ENCODE assay signal across 1 cellular context in genomic region chr17:35088911-35089845, GRCh38.
A peak's percentile ranks its signal among the peaks of the same experiment; 100 is the strongest.
TF ChIP-seq lines count a peak whose summit lies in the region.

No MANE protein-coding gene starts in this region.

TF ChIP-seq in K562, 482 proteins besides CTCF, POLR2A, EP300 and RAD21 (continued from another document):
- TF ChIP-seq PREB (CRISPR knock-in tag; IDR thresholded peaks at IDR 0.05) = no peak
- no peak for TF ChIP-seq ZNF75A (CRISPR knock-in tag; IDR thresholded peaks at IDR 0.05)
- no peak for TF ChIP-seq TAL1 (IDR thresholded peaks at IDR 0.05)
- TF ChIP-seq HDAC2 (IDR thresholded peaks at IDR 0.05) = 0 out of 2 replicates have a peak, but pooled peaks have one; percentile 3
- 0 out of 2 replicates have a peak, but pooled peaks have one; percentile 11 for TF ChIP-seq SOX6 (IDR thresholded peaks at IDR 0.05)
- no peak for TF ChIP-seq PYGO2 (tag; IDR thresholded peaks at IDR 0.05)
- TF ChIP-seq CTCFL (IDR thresholded peaks at IDR 0.05; ENCODE audit: borderline replicate concordance, insufficient read depth, low read depth, low read length, poor library complexity, severe bottlenecking) = peak; percentile 97
- TF ChIP-seq ZKSCAN8 (CRISPR knock-in tag; IDR thresholded peaks at IDR 0.05) = no peak
- no peak for TF ChIP-seq MCM2 (IDR thresholded peaks at IDR 0.05; ENCODE audit: low read depth)
- no peak for TF ChIP-seq NCOA1 (IDR thresholded peaks at IDR 0.05; ENCODE audit: low read depth)
- peak; percentile 35; the same call in 1 of the 2 replicates for TF ChIP-seq BHLHE40 (IDR thresholded peaks at IDR 0.05; ENCODE audit: low read length)
- TF ChIP-seq NR0B1 (IDR thresholded peaks at IDR 0.05; ENCODE audit: partially characterized antibody) = no peak
- TF ChIP-seq MXI1 (IDR thresholded peaks at IDR 0.05; ENCODE audit: low read depth, low read length) = no peak
- no peak for TF ChIP-seq ZNF785 (CRISPR knock-in tag; IDR thresholded peaks at IDR 0.05)
- no peak for TF ChIP-seq GTF2A2 (tag; IDR thresholded peaks at IDR 0.05)
- TF ChIP-seq ZKSCAN1 (IDR thresholded peaks at IDR 0.05; ENCODE audit: low read depth, low read length) = no peak; the same call in 1 of the 2 replicates
- peak; percentile 64 for TF ChIP-seq GABPA (tag; conservative IDR thresholded peaks at IDR 0.05; ENCODE audit: low read depth)
- TF ChIP-seq LARP7 (IDR thresholded peaks at IDR 0.05) = no peak
- TF ChIP-seq DLX4 (CRISPR knock-in tag; IDR thresholded peaks at IDR 0.05) = no peak
- TF ChIP-seq ELF2 (CRISPR knock-in tag; IDR thresholded peaks at IDR 0.05) = 0 out of 2 replicates have a peak, but pooled peaks have one; percentile 49
